26 cellular contexts compared by ENCODE assay signal in genomic region chr3:161067346-161067745, GRCh38. TPM values are rescaled to one million over a fixed set of nuclear protein-coding genes. Genes with fewer than 3 reads are reported as not detected.
A peak's percentile ranks its signal among the peaks of the same experiment; 100 is the strongest.
DNase-seq lines count a peak whose midpoint lies in the region; ATAC-seq, FAIRE-seq and TF ChIP-seq lines count a peak whose summit lies in the region.
"Had no signal": no experiment of that assay in that cellular context is flagged by ENCODE, and none has a peak within 500 bp of the region (broad histone marks: within the 10 kb centered on the region; RNA-seq: fewer than 3 reads in every experiment).

No MANE protein-coding gene starts in this region.

- TF ChIP-seq POLR2A in endothelial cell of umbilical vein (IDR thresholded peaks at IDR 0.05; ENCODE audit: low read depth, low read length): no peak

- H3K4me2 ChIP-seq in BLaER1 (peak overlapping the region; percentile 37), endothelial cell of umbilical vein (ENCODE audit: insufficient read depth, low read length) (no peak overlapping the region)

- BruUV-seq in endothelial cell of umbilical vein (replicated peaks; lab: Mats Ljungman, UMichigan): no TSS peak
- no TSS peak for BruUV-seq in A673 (replicated peaks; lab: Mats Ljungman, UMichigan)

- no peaks in the 10 kb centered on the region for H3K9me1 ChIP-seq in endothelial cell of umbilical vein (replicated peaks; ENCODE audit: control insufficient read depth, extremely low read depth, insufficient read depth, low read length)

- intact Hi-C loops in endothelial cell of umbilical vein (cut with micrococcal nuclease) (no loop called here), A673 (cut with micrococcal nuclease; ENCODE audit: unreplicated experiment) (no loop called here)

- DNase-seq in endothelial cell of umbilical vein (ENCODE audit: low read depth, low spot score) (peak; percentile 13), HAP-1 (ENCODE audit: low spot score in 2 of 2) (no peak), T-cell (no peak), foreskin fibroblast (no peak), A673 (ENCODE audit: low spot score) (no peak)
- DNase-seq: ACHN; activated CD4-positive, alpha-beta T cell treated with anti-CD3 and anti-CD28 coated beads, Interleukin-2, amount 50 U/mL, for 4 hours; activated effector memory CD4-positive, alpha-beta T cell treated with anti-CD3 and anti-CD28 coated beads, Interleukin-2, amount 50 U/mL, for 16 hours; colonic mucosa; endodermal cell; glutamatergic neuron; H7; KBM-7; left colon; naive thymus-derived CD4-positive, alpha-beta T cell; NCI-H2171; NCI-H524 treated with DMSO at 0.1 percent for 48 hours; right lobe of liver; RPMI8226; T1000; upper lobe of right lung had no signal

- no peak overlapping the region for H3K27ac Mint-ChIP-seq in T-cell
- H3K27ac Mint-ChIP-seq: endodermal cell; naive thymus-derived CD4-positive, alpha-beta T cell; WTC11 had no signal

- in situ Hi-C loops in HAP-1 (cut with MboI; ENCODE audit: low sequenced_read_pairs): no loop called here

- no peak overlapping the region for H3K27ac ChIP-seq in BLaER1
- H3K27ac ChIP-seq in endothelial cell of umbilical vein (ENCODE audit: insufficient read depth, low read depth, low read length): no peak overlapping the region
- no peak overlapping the region for H3K27ac ChIP-seq in A673 (ENCODE audit: low read depth, low read length, poor library complexity, severe bottlenecking)
- H3K27ac ChIP-seq: colonic mucosa, right lobe of liver, upper lobe of right lung had no signal

- H3K9me3 ChIP-seq in BLaER1 (no peaks in the 10 kb centered on the region), endothelial cell of umbilical vein (replicated peaks; ENCODE audit: control insufficient read depth, insufficient read depth, low read length) (no peaks in the 10 kb centered on the region), HAP-1 (no peaks in the 10 kb centered on the region), A673 (ENCODE audit: low read depth, low read length, poor library complexity, severe bottlenecking) (no peaks in the 10 kb centered on the region)
- H3K9me3 ChIP-seq: colonic mucosa, right lobe of liver, upper lobe of right lung had no signal

- POLR2A ChIA-PET in endothelial cell of umbilical vein (lab: Charles Lee) (no interaction called here), T-cell (lab: Charles Lee) (no interaction called here), A673 (lab: Charles Lee; ENCODE audit: low non-redundant PET) (no interaction called here)

- no peaks in the 10 kb centered on the region for H3K79me2 ChIP-seq in endothelial cell of umbilical vein (ENCODE audit: control insufficient read depth, insufficient read depth, low read length)

- H3K27me3 ChIP-seq in BLaER1: no peaks in the 10 kb centered on the region
- H3K27me3 ChIP-seq in endothelial cell of umbilical vein (ENCODE audit: control insufficient read depth in 2 of 2, insufficient read depth in 2 of 2, low read length in 2 of 2): no peaks in the 10 kb centered on the region
- H3K27me3 ChIP-seq in HAP-1 (ENCODE audit: low read depth): no peaks in the 10 kb centered on the region
- H3K27me3 ChIP-seq in A673 (replicated peaks; ENCODE audit: insufficient read depth, low read depth, low read length, poor library complexity): no peaks in the 10 kb centered on the region
- H3K27me3 ChIP-seq: colonic mucosa, right lobe of liver, upper lobe of right lung had no signal

- TF ChIP-seq CTCF in endothelial cell of umbilical vein (IDR thresholded peaks at IDR 0.05; ENCODE audit: extremely low read depth in 1 of 2, insufficient read depth in 1 of 2, low read depth in 1 of 2, low read length in 2 of 2) (no peak), foreskin fibroblast (IDR thresholded peaks at IDR 0.05; ENCODE audit: low read depth, low read length) (no peak), A673 (conservative IDR thresholded peaks at IDR 0.05; ENCODE audit: low read depth, low read length) (no peak)

- H3K4me3 Mint-ChIP-seq in T-cell: no peak overlapping the region
- H3K4me3 Mint-ChIP-seq: endodermal cell; naive thymus-derived CD4-positive, alpha-beta T cell; WTC11 had no signal

- H3K36me3 ChIP-seq in BLaER1 (peaks cover 29% of the 10 kb centered on the region), endothelial cell of umbilical vein (ENCODE audit: control insufficient read depth in 2 of 2, extremely low read depth in 1 of 2, insufficient read depth in 2 of 2, low read length in 2 of 2) (no peaks in the 10 kb centered on the region), HAP-1 (replicated peaks) (no peaks in the 10 kb centered on the region), A673 (ENCODE audit: insufficient read depth, low read length, poor library complexity, severe bottlenecking) (no peaks in the 10 kb centered on the region)
- H3K36me3 ChIP-seq: colonic mucosa, right lobe of liver, upper lobe of right lung had no signal

- H3K9me3 Mint-ChIP-seq in T-cell: no peaks in the 10 kb centered on the region
- H3K9me3 Mint-ChIP-seq: endodermal cell, WTC11 had no signal

- H3K4me1 ChIP-seq in BLaER1: peaks cover 28% of the 10 kb centered on the region
- peaks cover 29% of the 10 kb centered on the region for H3K4me1 ChIP-seq in endothelial cell of umbilical vein (ENCODE audit: control insufficient read depth, extremely low read depth, insufficient read depth, low read length)
- H3K4me1 ChIP-seq in HAP-1: no peaks in the 10 kb centered on the region
- H3K4me1 ChIP-seq in A673 (ENCODE audit: insufficient read depth, low read length, poor library complexity, severe bottlenecking): no peaks in the 10 kb centered on the region
- H3K4me1 ChIP-seq: colonic mucosa, right lobe of liver had no signal

- dilution Hi-C loops in endothelial cell of umbilical vein (cut with MboI; ENCODE audit: extremely low pct_ligation_motif_present, low sequenced_read_pairs): no loop called here

- peaks cover 7% of the 10 kb centered on the region for H3K36me3 Mint-ChIP-seq in T-cell
- H3K36me3 Mint-ChIP-seq: WTC11 had no signal

- CTCF ChIA-PET in endothelial cell of umbilical vein (lab: Charles Lee): interaction anchor here (1.0 kb wide), 1 partner anchor 11 kb away, joined by 3 read pairs; no protein-coding TSS in a partner anchor
- CTCF ChIA-PET in T-cell (lab: Charles Lee): no interaction called here
- CTCF ChIA-PET in A673 (lab: Charles Lee): no interaction called here

- H4K20me1 ChIP-seq in BLaER1 (no peaks in the 10 kb centered on the region), endothelial cell of umbilical vein (replicated peaks; ENCODE audit: control insufficient read depth, extremely low read depth, insufficient read depth, low read length) (no peaks in the 10 kb centered on the region)

- no peaks in the 10 kb centered on the region for H3K27me3 Mint-ChIP-seq in T-cell
- H3K27me3 Mint-ChIP-seq: naive thymus-derived CD4-positive, alpha-beta T cell had no signal

- no peak overlapping the region for H2AFZ ChIP-seq in endothelial cell of umbilical vein (ENCODE audit: low read depth, low read length)

- peak; percentile 39 for ATAC-seq in GM18907 (IDR thresholded peaks at IDR 0.05; ENCODE audit: unreplicated experiment)
- ATAC-seq in HG03432 (IDR thresholded peaks at IDR 0.05; ENCODE audit: unreplicated experiment): peak; percentile 22
- no peak for ATAC-seq in T-cell (replicated peaks in 1 of 4)
- ATAC-seq: left colon; naive thymus-derived CD4-positive, alpha-beta T cell; right lobe of liver; SK-N-SH treated with all-trans-retinoic acid at 6 μM for 48 hours; upper lobe of right lung; WTC11 had no signal

- H3K9ac ChIP-seq in BLaER1 (no peak overlapping the region), endothelial cell of umbilical vein (replicated peaks; ENCODE audit: extremely low read depth, insufficient read depth, low read length) (no peak overlapping the region)

- H3K4me3 ChIP-seq in BLaER1 (no peak overlapping the region), endothelial cell of umbilical vein (replicated peaks in 1 of 3; ENCODE audit: insufficient read depth in 1 of 3, low read depth in 1 of 3, low read length in 3 of 3) (no peak overlapping the region), HAP-1 (no peak overlapping the region), foreskin fibroblast (ENCODE audit: low read depth in 1 of 2, low read length in 2 of 2) (no peak overlapping the region), A673 (ENCODE audit: low read depth, low read length, poor library complexity, severe bottlenecking) (no peak overlapping the region)
- H3K4me3 ChIP-seq: colonic mucosa, right lobe of liver, upper lobe of right lung had no signal

- FAIRE-seq in endothelial cell of umbilical vein (lab: Jason Lieb, UNC): no peak

- no peaks in the 10 kb centered on the region for H3K4me1 Mint-ChIP-seq in T-cell
- H3K4me1 Mint-ChIP-seq: endodermal cell had no signal

TF ChIP-seq in endothelial cell of umbilical vein, 7 proteins besides CTCF, POLR2A, EP300 and RAD21:
- no peak for TF ChIP-seq MYC (IDR thresholded peaks at IDR 0.05; ENCODE audit: low read depth, low read length)
- no peak for TF ChIP-seq JUN (IDR thresholded peaks at IDR 0.05; ENCODE audit: borderline replicate concordance, insufficient read depth, insufficient read length, low read depth)
- no peak for TF ChIP-seq POLR2AphosphoS5 (IDR thresholded peaks at IDR 0.05; ENCODE audit: insufficient read depth, low read depth, low read length)
- no peak for TF ChIP-seq FOS (IDR thresholded peaks at IDR 0.05; ENCODE audit: borderline replicate concordance, insufficient read depth, low read length)
- no peak for TF ChIP-seq EZH2 (IDR thresholded peaks at IDR 0.05; ENCODE audit: borderline replicate concordance, low read depth, low read length, severe bottlenecking)
- TF ChIP-seq GATA2 (IDR thresholded peaks at IDR 0.05; ENCODE audit: insufficient read depth, insufficient read length, low read depth, low read length): no peak
- no peak for TF ChIP-seq MAX (IDR thresholded peaks at IDR 0.05; ENCODE audit: insufficient read depth, insufficient read length)

RNA-seq across cellular contexts. Expression of gene B3GALNT1, which starts 37.8 kb away (rescaled TPM):
- total RNA-seq in endothelial cell of umbilical vein (13.7 and 29.4 TPM in 2 replicates), T-cell (1 to 10 TPM in 1 of 5 donors, under 1 TPM in 4; 0.50 to 1.4 (median 0.60) TPM), A673 (2021) (2.5 and 3.0 TPM in 2 replicates)
- polyA plus RNA-seq in endothelial cell of umbilical vein: 17.0 and 19.4 TPM in 2 replicates
- polyA plus RNA-seq in endothelial cell of umbilical vein (2011; cell fraction: cytosol; rRNA removed): 16.2 and 16.4 TPM in 2 replicates
- 14.7 and 15.4 TPM in 2 replicates for polyA plus RNA-seq in endothelial cell of umbilical vein (2011; cell fraction: nucleus; rRNA removed)
- 12.3 and 18.2 TPM in 2 replicates for polyA plus RNA-seq in endothelial cell of umbilical vein (2012)
- polyA minus RNA-seq in endothelial cell of umbilical vein: 45.9 and 61.8 TPM in 2 replicates
- polyA minus RNA-seq in endothelial cell of umbilical vein (2011; cell fraction: cytosol; rRNA and poly(A)+ RNA removed): not detected
- 13.6 and 15.8 TPM in 2 replicates for polyA minus RNA-seq in endothelial cell of umbilical vein (2011; cell fraction: nucleus; rRNA and poly(A)+ RNA removed)

Comparison
In these comparisons a context has a peak if more than half of its experiments do, and no peak if none do; other contexts are left out.
1. ATAC-seq: peak in GM18907 (single experiment) and HG03432 (single experiment); none in T-cell (0 of 4).